1 cellular context compared by ENCODE assay signal in genomic region chr7:42911482-42912447, GRCh38.
A peak's percentile ranks its signal among the peaks of the same experiment; 100 is the strongest.
TF ChIP-seq lines count a peak whose summit lies in the region.

TSS of gene C7orf25 (minus strand) at chr7:42912070. CDS start at chr7:42910900, 1,170 bp downstream.

TF ChIP-seq in GM12878, 131 proteins besides CTCF, POLR2A, EP300 and RAD21 (continued from another document and continues in another):
- TF ChIP-seq MYB (IDR thresholded peaks at IDR 0.05; ENCODE audit: borderline replicate concordance, low read depth, low read length), result no peak
- no peak for TF ChIP-seq BMI1 (IDR thresholded peaks at IDR 0.05; ENCODE audit: borderline replicate concordance)
- peak; percentile 48; the same call in 1 of the 3 replicates for TF ChIP-seq POU2F2 (IDR thresholded peaks at IDR 0.05; ENCODE audit: borderline replicate concordance, low read depth, low read length)
- no peak for TF ChIP-seq TCF7 (IDR thresholded peaks at IDR 0.05; ENCODE audit: borderline replicate concordance)
- TF ChIP-seq PAX8 (IDR thresholded peaks at IDR 0.05), result no peak
- no peak for TF ChIP-seq MLLT1 (IDR thresholded peaks at IDR 0.05)
- peak; percentile 35 for TF ChIP-seq BCL3 (IDR thresholded peaks at IDR 0.05; ENCODE audit: borderline replicate concordance, insufficient read depth, low read depth, low read length, poor library complexity, severe bottlenecking)
- TF ChIP-seq NFIC (IDR thresholded peaks at IDR 0.05; ENCODE audit: low read depth, low read length), result no peak
- TF ChIP-seq LARP7 (IDR thresholded peaks at IDR 0.05), result peak; percentile 83
- no peak for TF ChIP-seq BRCA1 (IDR thresholded peaks at IDR 0.05; ENCODE audit: low read depth, low read length)
- no peak for TF ChIP-seq CEBPB (IDR thresholded peaks at IDR 0.05; ENCODE audit: borderline replicate concordance in 1 of 2, low read depth in 2 of 2, low read length in 2 of 2)
- TF ChIP-seq CBX5 (IDR thresholded peaks at IDR 0.05; ENCODE audit: low read depth), result 0 out of 2 replicates have a peak, but pooled peaks have one; percentile 18
- no peak for TF ChIP-seq IRF4 (IDR thresholded peaks at IDR 0.05; ENCODE audit: low read depth, low read length)
- TF ChIP-seq BCLAF1 (IDR thresholded peaks at IDR 0.05), result peak; percentile 52; the same call in 1 of the 2 replicates
- no peak; the same call in none of the 2 replicates for TF ChIP-seq ZNF687 (IDR thresholded peaks at IDR 0.05)
- TF ChIP-seq, protein P1, sequence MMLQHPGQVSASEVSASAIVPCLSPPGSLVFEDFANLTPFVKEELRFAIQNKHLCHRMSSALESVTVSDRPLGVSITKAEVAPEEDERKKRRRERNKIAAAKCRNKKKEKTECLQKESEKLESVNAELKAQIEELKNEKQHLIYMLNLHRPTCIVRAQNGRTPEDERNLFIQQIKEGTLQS (IDR thresholded peaks at IDR 0.05; ENCODE audit: borderline replicate concordance, extremely low read depth, low read depth, low read length), result peak; percentile 71; the same call in 1 of the 2 replicates
- peak; percentile 55 for TF ChIP-seq CHD2 (IDR thresholded peaks at IDR 0.05; ENCODE audit: borderline replicate concordance, low read depth, low read length)
- TF ChIP-seq MTA3 (IDR thresholded peaks at IDR 0.05; ENCODE audit: borderline replicate concordance, low read length), result no peak
- no peak for TF ChIP-seq FOXK2 (IDR thresholded peaks at IDR 0.05)
- no peak for TF ChIP-seq HDAC6 (IDR thresholded peaks at IDR 0.05; ENCODE audit: unreplicated experiment)
- peak; percentile 75; the same call in 1 of the 2 replicates for TF ChIP-seq TARDBP (IDR thresholded peaks at IDR 0.05; ENCODE audit: borderline replicate concordance)
- TF ChIP-seq HDAC2 (IDR thresholded peaks at IDR 0.05), result no peak
- no peak for TF ChIP-seq PAX5 (IDR thresholded peaks at IDR 0.05; ENCODE audit: borderline replicate concordance, low read depth, low read length)
- no peak for TF ChIP-seq MXI1 (IDR thresholded peaks at IDR 0.05; ENCODE audit: low read depth, low read length)
- peak; percentile 79 for TF ChIP-seq GABPA (IDR thresholded peaks at IDR 0.05; ENCODE audit: low read depth)
- peak; percentile 84 for TF ChIP-seq CREB1 (IDR thresholded peaks at IDR 0.05; ENCODE audit: low read depth)
- TF ChIP-seq PRDM15 (CRISPR knock-in tag; IDR thresholded peaks at IDR 0.05), result no peak
- no peak for TF ChIP-seq ZBTB11 (CRISPR knock-in tag; IDR thresholded peaks at IDR 0.05)
- no peak for TF ChIP-seq CHD4 (IDR thresholded peaks at IDR 0.05)
- TF ChIP-seq TBL1XR1 (IDR thresholded peaks at IDR 0.05; ENCODE audit: low read depth, low read length), result no peak
- TF ChIP-seq IKZF2 (IDR thresholded peaks at IDR 0.05), result peak in 1 of 2 experiments; percentile 34; a peak in 1 of 4 replicates
- peak; percentile 79 for TF ChIP-seq POLR2AphosphoS2 (IDR thresholded peaks at IDR 0.05; ENCODE audit: low read depth, low read length)
- no peak for TF ChIP-seq SMC3 (IDR thresholded peaks at IDR 0.05; ENCODE audit: borderline replicate concordance, low read length)
- TF ChIP-seq E2F8 (IDR thresholded peaks at IDR 0.05; ENCODE audit: low read depth, partially characterized antibody), result no peak
- TF ChIP-seq SREBF2 (IDR thresholded peaks at IDR 0.05; ENCODE audit: low read length), result no peak
- no peak for TF ChIP-seq SMAD1 (IDR thresholded peaks at IDR 0.05; ENCODE audit: low read depth, partially characterized antibody)
- 0 out of 2 replicates have a peak, but pooled peaks have one; percentile 15 for TF ChIP-seq TAF1 (IDR thresholded peaks at IDR 0.05; ENCODE audit: borderline replicate concordance, low read depth, low read length)
- TF ChIP-seq KLF5 (IDR thresholded peaks at IDR 0.05; ENCODE audit: partially characterized antibody), result no peak
- TF ChIP-seq ZNF24 (IDR thresholded peaks at IDR 0.05), result 0 out of 2 replicates have a peak, but pooled peaks have one; percentile 22
